ENCODE assay signal across 17 cellular contexts in the genomic region with DNA sequence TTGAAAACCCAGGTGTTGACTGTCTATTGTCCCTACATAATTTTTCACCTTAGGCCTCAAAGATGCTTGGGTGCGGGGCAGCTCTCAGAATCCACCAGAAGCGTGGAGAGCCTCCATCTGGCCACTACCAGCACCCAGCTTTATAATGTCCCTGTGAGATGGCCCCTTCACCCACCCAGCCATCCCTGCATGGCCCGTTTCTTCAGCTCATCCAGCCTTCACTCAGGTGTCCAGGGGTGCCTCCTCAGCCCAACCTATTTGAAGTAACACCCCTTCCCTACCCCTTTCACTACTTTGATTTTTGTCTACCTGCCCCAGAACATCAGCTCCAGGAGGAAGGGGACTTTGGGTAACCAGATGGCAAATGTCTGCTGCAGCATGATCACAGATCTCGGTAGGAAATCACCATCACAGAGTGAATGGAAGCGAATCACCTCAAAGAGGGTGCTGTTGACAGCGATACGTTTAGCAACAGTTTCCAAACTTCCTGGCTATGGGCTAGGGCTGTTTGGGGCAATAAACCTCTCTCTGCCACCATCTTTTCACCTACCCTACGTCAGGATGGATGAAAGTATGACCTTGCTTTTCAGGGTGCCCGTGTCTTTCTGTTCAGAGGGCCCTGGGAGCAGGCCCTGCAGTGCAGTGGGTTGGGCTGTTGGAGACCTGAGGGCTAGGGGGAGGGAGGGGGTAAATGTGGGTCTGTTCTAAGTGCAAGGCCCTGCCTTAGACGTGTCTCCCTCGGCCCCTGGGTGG. TPM values are rescaled to one million over a fixed set of nuclear protein-coding genes. Genes with fewer than 3 reads are reported as not detected.
A peak's percentile ranks its signal among the peaks of the same experiment; 100 is the strongest.
DNase-seq lines count a peak whose midpoint lies in the region; ATAC-seq, FAIRE-seq and TF ChIP-seq lines count a peak whose summit lies in the region.
"Had no signal": no experiment of that assay in that cellular context is flagged by ENCODE, and none has a peak within 500 bp of the region (broad histone marks: within the 10 kb centered on the region; RNA-seq: fewer than 3 reads in every experiment).

No MANE protein-coding gene starts in this region.

- intact Hi-C loops in CD14-positive monocyte (cut with micrococcal nuclease), result no loop called here

- POLR2A ChIA-PET in activated CD8-positive, alpha-beta T cell treated with anti-CD3 and anti-CD28 coated beads, Interleukin-2, amount 10 ng/mL, durations not matched to agents 7 days and 5 days (lab: Charles Lee), result interaction anchor here (0.9 kb wide), 1 partner anchor 13 kb away, joined by 4 read pairs; a partner anchor contains a TSS

- peaks cover 37 to 42% of the 10 kb centered on the region in 2 donors for H3K36me3 Mint-ChIP-seq in CD14-positive monocyte
- peaks cover 53% of the 10 kb centered on the region for H3K36me3 Mint-ChIP-seq in activated CD8-positive, alpha-beta T cell treated with anti-CD3 and anti-CD28 coated beads, Interleukin-2, amount 10 ng/mL, durations not matched to agents 7 days and 5 days (ENCODE audit: low read depth)

- no peaks in the 10 kb centered on the region for H3K27me3 ChIP-seq in mesendoderm (ENCODE audit: insufficient read depth, low read length, poor library complexity)
- H3K27me3 ChIP-seq: body of pancreas, Peyer's patch had no signal

- H3K23ac ChIP-seq in mesendoderm (ENCODE audit: low read length), result no peak overlapping the region

- H3K4me3 ChIP-seq in mesendoderm (ENCODE audit: low read length), result no peak overlapping the region
- H3K4me3 ChIP-seq: body of pancreas had no signal

- whole genome bisulfite sequencing in mesendoderm (ENCODE audit: extremely low coverage, insufficient coverage, low lambda C conversion rate), result no CpG with 5 or more reads among the region's 11 CpGs

- peaks cover 10% of the 10 kb centered on the region for H3K36me3 ChIP-seq in mesendoderm (ENCODE audit: control insufficient read depth, insufficient read depth, low read length)

- CTCF ChIA-PET in activated CD8-positive, alpha-beta T cell treated with anti-CD3 and anti-CD28 coated beads, Interleukin-2, amount 10 ng/mL, durations not matched to agents 7 days and 5 days (lab: Charles Lee), result interaction anchor here (1.6 kb wide), 1 partner anchor 13 kb away, joined by 4 read pairs; no protein-coding TSS in a partner anchor

- H2AK5ac ChIP-seq in mesendoderm (ENCODE audit: low read length), result no peak overlapping the region

- no peak overlapping the region for H3K9ac ChIP-seq in mesendoderm (ENCODE audit: low read length)

- DNase-seq in CD14-positive monocyte (ENCODE audit: low spot score) (no peak), GF-D8 (lab: John Stamatoyannopoulos, UW) (peak; percentile 23), mesendoderm (no peak), HTR-8/SVneo (ENCODE audit: insufficient read length, low spot score) (no peak), activated gamma-delta T cell treated with Interleukin-2 at 50 U/mL for 16 hours (no peak), HCEC 1CT (no peak)
- DNase-seq in activated CD8-positive, alpha-beta T cell treated with anti-CD3 and anti-CD28 coated beads, Interleukin-2, amount 10 ng/mL, durations not matched to agents 7 days and 5 days, result no peak
- DNase-seq: body of pancreas; erythroblast; KBM-7; NCI-H1092 treated with DMSO at 0.1 percent for 48 hours; NCI-H774; Peyer's patch; stimulated activated CD4-positive, alpha-beta T cell treated with anti-CD3 and anti-CD28 coated beads, Interleukin-1b, Interleukin-23, amount 100 ng/mL, for 48 hours had no signal

- peaks cover 5% of the 10 kb centered on the region for H3K4me1 ChIP-seq in mesendoderm (ENCODE audit: control insufficient read depth, low read depth, low read length)

- no peak overlapping the region for H3K18ac ChIP-seq in mesendoderm (ENCODE audit: low read length)

- no peak overlapping the region for H4K5ac ChIP-seq in mesendoderm (ENCODE audit: low read length)

- peak overlapping the region in 6 of 7 donors; percentile 14 to 94 (median 76) for H3K27ac Mint-ChIP-seq in CD14-positive monocyte
- H3K27ac Mint-ChIP-seq in activated CD8-positive, alpha-beta T cell treated with anti-CD3 and anti-CD28 coated beads, Interleukin-2, amount 10 ng/mL, durations not matched to agents 7 days and 5 days, result peak overlapping the region; percentile 84

- H3K27ac ChIP-seq in mesendoderm (ENCODE audit: low read depth, low read length), result no peak overlapping the region
- H3K27ac ChIP-seq: body of pancreas had no signal

- H2BK120ac ChIP-seq in mesendoderm (ENCODE audit: low read depth, low read length), result no peak overlapping the region

- peaks cover 5% of the 10 kb centered on the region for H3K79me2 ChIP-seq in mesendoderm (ENCODE audit: control insufficient read depth, insufficient read depth, low read length)

- no peak overlapping the region for H3K4ac ChIP-seq in mesendoderm (ENCODE audit: low read depth, low read length)

- peaks cover 39% of the 10 kb centered on the region for H3K4me1 Mint-ChIP-seq in CD14-positive monocyte
- H3K4me1 Mint-ChIP-seq in activated CD8-positive, alpha-beta T cell treated with anti-CD3 and anti-CD28 coated beads, Interleukin-2, amount 10 ng/mL, durations not matched to agents 7 days and 5 days (ENCODE audit: low read depth), result peaks cover 39% of the 10 kb centered on the region

- H3K56ac ChIP-seq in mesendoderm (ENCODE audit: low read length), result peak overlapping the region; percentile 2

- ATAC-seq in activated CD8-positive, alpha-beta T cell treated with anti-CD3 and anti-CD28 coated beads, Interleukin-2, amount 10 ng/mL, durations not matched to agents 7 days and 5 days, result no peak
- ATAC-seq: body of pancreas, sciatic nerve had no signal

- no peak overlapping the region for H3K4me2 ChIP-seq in mesendoderm (ENCODE audit: low read length)

- no peak overlapping the region for H2BK15ac ChIP-seq in mesendoderm (replicated peaks; ENCODE audit: low read depth)

- H2BK5ac ChIP-seq in mesendoderm (ENCODE audit: low read length), result no peak overlapping the region

- no peak overlapping the region for H4K8ac ChIP-seq in mesendoderm (ENCODE audit: low read depth, low read length)

- no peaks in the 10 kb centered on the region for H3K27me3 Mint-ChIP-seq in CD14-positive monocyte (ENCODE audit: low read depth in 3 of 3)
- no peaks in the 10 kb centered on the region for H3K27me3 Mint-ChIP-seq in activated CD8-positive, alpha-beta T cell treated with anti-CD3 and anti-CD28 coated beads, Interleukin-2, amount 10 ng/mL, durations not matched to agents 7 days and 5 days (ENCODE audit: low read depth)

- H3K79me1 ChIP-seq in mesendoderm (ENCODE audit: low read length), result peaks cover 18% of the 10 kb centered on the region

- no peak for TF ChIP-seq CTCF in CD14-positive monocyte (IDR thresholded peaks at IDR 0.05)

- no peak overlapping the region for H3K4me3 Mint-ChIP-seq in CD14-positive monocyte
- H3K4me3 Mint-ChIP-seq in activated CD8-positive, alpha-beta T cell treated with anti-CD3 and anti-CD28 coated beads, Interleukin-2, amount 10 ng/mL, durations not matched to agents 7 days and 5 days, result peak overlapping the region; percentile 82

- FAIRE-seq in HTR-8/SVneo (lab: Jason Lieb, UNC), result no peak
- FAIRE-seq: GM19239, islet of Langerhans had no signal

- peaks cover 3 to 12% (median 6%) of the 10 kb centered on the region in 7 donors for H3K9me3 Mint-ChIP-seq in CD14-positive monocyte
- peaks cover 3% of the 10 kb centered on the region for H3K9me3 Mint-ChIP-seq in activated CD8-positive, alpha-beta T cell treated with anti-CD3 and anti-CD28 coated beads, Interleukin-2, amount 10 ng/mL, durations not matched to agents 7 days and 5 days (ENCODE audit: insufficient read depth)

RNA-seq across cellular contexts. Expression of a gene that starts 1.2 kb away (rescaled TPM):
- polyA plus RNA-seq in CD14-positive monocyte, result under 1 TPM; 0.81 to 0.82 TPM
- 10 to 100 TPM; 57.8 to 69.7 TPM for total RNA-seq in activated CD8-positive, alpha-beta T cell treated with anti-CD3 and anti-CD28 coated beads, Interleukin-2, amount 10 ng/mL, durations not matched to agents 7 days and 5 days
- 11.4 TPM for polyA plus RNA-seq in mesendoderm (2013, experiment 1 of 2)
- 12.4 TPM for polyA plus RNA-seq in mesendoderm (2013, experiment 2 of 2)

RNA-seq across cellular contexts. Expression of a gene that starts 13.4 kb away (rescaled TPM):
- 10 to 100 TPM; 12.4 to 12.7 TPM for polyA plus RNA-seq in CD14-positive monocyte
- 10 to 100 TPM; 37.3 to 39.7 TPM for total RNA-seq in activated CD8-positive, alpha-beta T cell treated with anti-CD3 and anti-CD28 coated beads, Interleukin-2, amount 10 ng/mL, durations not matched to agents 7 days and 5 days
- 34.7 TPM for polyA plus RNA-seq in mesendoderm (2013, experiment 1 of 2)
- polyA plus RNA-seq in mesendoderm (2013, experiment 2 of 2), result 34.4 TPM

RNA-seq across cellular contexts. Expression of a gene that starts 25.0 kb away (rescaled TPM):
- polyA plus RNA-seq in CD14-positive monocyte, result 10 to 100 TPM in 1 of 2 donors, 1 to 10 TPM in 1; 8.5 to 12.9 TPM
- total RNA-seq in activated CD8-positive, alpha-beta T cell treated with anti-CD3 and anti-CD28 coated beads, Interleukin-2, amount 10 ng/mL, durations not matched to agents 7 days and 5 days, result 10 to 100 TPM; 69.6 to 74.0 TPM
- 37.6 TPM for polyA plus RNA-seq in mesendoderm (2013, experiment 1 of 2)
- 38.2 TPM for polyA plus RNA-seq in mesendoderm (2013, experiment 2 of 2)

RNA-seq across cellular contexts. Expression of a gene that starts 55.4 kb away (rescaled TPM):
- polyA plus RNA-seq in CD14-positive monocyte, result not detected
- not detected for total RNA-seq in activated CD8-positive, alpha-beta T cell treated with anti-CD3 and anti-CD28 coated beads, Interleukin-2, amount 10 ng/mL, durations not matched to agents 7 days and 5 days
- polyA plus RNA-seq in mesendoderm (2013, experiment 1 of 2), result not detected
- not detected for polyA plus RNA-seq in mesendoderm (2013, experiment 2 of 2)
- total RNA-seq: body of pancreas, Peyer's patch, sciatic nerve had no signal
